ENCODE assay signal across 4 cellular contexts in genomic region chr11:56473252-56473651, GRCh38. TPM values are rescaled to one million over a fixed set of nuclear protein-coding genes. Genes with fewer than 3 reads are reported as not detected.
"Had no signal": no experiment of that assay in that cellular context is flagged by ENCODE, and none has a peak within 500 bp of the region (broad histone marks: within the 10 kb centered on the region; RNA-seq: fewer than 3 reads in every experiment).

TSS of gene OR5M3 (minus strand) at chr11:56473352. CDS start at chr11:56470497, 2,855 bp downstream.

- ATAC-seq: GM12878 had no signal

- H3K4me3 ChIP-seq: GM12878 had no signal

- DNase-seq: GDM1, GF-D8 had no signal

RNA-seq across cellular contexts. Expression of gene OR5M3, which starts in this region (rescaled TPM):
- total RNA-seq: G401, GM12878 had no signal
- polyA plus RNA-seq: GM12878 had no signal
